Comparison of ENCODE assay signal across 14 cellular contexts in the genomic region with DNA sequence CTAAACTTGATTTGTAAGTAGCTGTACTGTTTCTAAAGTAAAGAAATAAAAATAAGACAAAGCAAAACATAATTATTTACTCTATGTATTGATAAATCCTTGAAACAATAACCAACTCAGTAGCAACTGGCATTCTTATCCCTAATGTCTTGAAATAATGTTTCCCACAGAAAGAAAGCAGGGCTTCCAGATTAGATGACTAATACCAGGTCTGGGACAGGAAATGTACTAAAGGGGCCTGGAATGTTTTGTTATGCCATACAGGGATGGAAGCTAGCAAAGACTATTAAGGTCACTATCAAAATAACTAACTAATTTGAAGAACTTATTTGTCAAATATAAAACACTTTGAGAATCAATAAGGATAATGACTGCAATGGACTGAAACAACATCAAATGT.
DNase-seq lines count a peak whose midpoint lies in the region; ATAC-seq and TF ChIP-seq lines count a peak whose summit lies in the region.
"Had no signal": no experiment of that assay in that cellular context is flagged by ENCODE, and none has a peak within 500 bp of the region (broad histone marks: within the 10 kb centered on the region; RNA-seq: fewer than 3 reads in every experiment).

No MANE protein-coding gene starts in this region.

- no peak overlapping the region for H3K14ac ChIP-seq in neuronal stem cell (ENCODE audit: low read length)

- H2BK120ac ChIP-seq in neuronal stem cell (ENCODE audit: low read depth, low read length) = no peak overlapping the region

- peaks cover 31% of the 10 kb centered on the region for H3K4me1 Mint-ChIP-seq in osteocyte (ENCODE audit: unreplicated experiment)
- no peaks in the 10 kb centered on the region for H3K4me1 Mint-ChIP-seq in activated T-cell treated with anti-CD3 and anti-CD28 coated beads, Interleukin-2, amount 50 U/mL, for 4 hours (ENCODE audit: low read depth)
- H3K4me1 Mint-ChIP-seq: immature natural killer cell had no signal

- intact Hi-C loops in lower lobe of right lung (cut with DNase I) = no loop called here

- H2AFZ ChIP-seq in neuronal stem cell (ENCODE audit: low read length) = no peak overlapping the region

- H2BK12ac ChIP-seq in neuronal stem cell (ENCODE audit: low read length) = no peak overlapping the region

- TF ChIP-seq CTCF in RWPE1 (conservative IDR thresholded peaks at IDR 0.05; ENCODE audit: low read depth) = no peak
- TF ChIP-seq CTCF in epithelial cell of esophagus (IDR thresholded peaks at IDR 0.05; ENCODE audit: insufficient read depth, low read depth, low read length, missing control alignments) = no peak
- TF ChIP-seq CTCF in osteocyte (IDR thresholded peaks at IDR 0.05) = no peak
- TF ChIP-seq CTCF in lower lobe of right lung (IDR thresholded peaks at IDR 0.05) = no peak

- no peaks in the 10 kb centered on the region for H3K27me3 ChIP-seq in lower lobe of right lung (ENCODE audit: low read depth)
- H3K27me3 ChIP-seq in neuronal stem cell (ENCODE audit: control insufficient read depth in 3 of 3, insufficient read depth in 3 of 3, low read depth in 1 of 3, low read length in 3 of 3) = no peaks in the 10 kb centered on the region

- no peak overlapping the region for H3K4ac ChIP-seq in neuronal stem cell (ENCODE audit: low read length)

- H3K27ac ChIP-seq in RWPE1 = peak overlapping the region; percentile 70; the same call in 1 of the 2 replicates
- H3K27ac ChIP-seq in lower lobe of right lung = no peak overlapping the region
- H3K27ac ChIP-seq in neuronal stem cell (replicated peaks; ENCODE audit: low read length) = no peak overlapping the region

- H3K4me3 Mint-ChIP-seq in osteocyte (ENCODE audit: unreplicated experiment) = no peak overlapping the region
- no peak overlapping the region for H3K4me3 Mint-ChIP-seq in activated T-cell treated with anti-CD3 and anti-CD28 coated beads, Interleukin-2, amount 50 U/mL, for 4 hours
- H3K4me3 Mint-ChIP-seq: activated CD8-positive, alpha-beta T cell treated with anti-CD3 and anti-CD28 coated beads, Interleukin-2, amount 10 ng/mL, durations not matched to agents 7 days and 5 days; activated naive CD8-positive, alpha-beta T cell treated with anti-CD3 and anti-CD28 coated beads for 36 hours; CD4-positive, alpha-beta memory T cell; H9; immature natural killer cell; natural killer cell had no signal

- POLR2A ChIA-PET in RWPE1 (lab: Yijun Ruan, JAX; ENCODE audit: low non-redundant PET) = no interaction called here

- H3K79me1 ChIP-seq in neuronal stem cell (ENCODE audit: low read depth, low read length) = no peaks in the 10 kb centered on the region

- no peak overlapping the region for H3K4me2 ChIP-seq in neuronal stem cell (ENCODE audit: insufficient read depth, low read length, poor library complexity, severe bottlenecking)

- H3K4me3 ChIP-seq in epithelial cell of esophagus (ENCODE audit: low read length) = no peak overlapping the region
- H3K4me3 ChIP-seq in lower lobe of right lung = no peak overlapping the region
- H3K4me3 ChIP-seq in neuronal stem cell (ENCODE audit: low read length in 2 of 2) = no peak overlapping the region

- H3K9me3 ChIP-seq in lower lobe of right lung = no peaks in the 10 kb centered on the region
- H3K9me3 ChIP-seq in neuronal stem cell (replicated peaks in 1 of 2; ENCODE audit: control insufficient read depth in 2 of 2, insufficient read depth in 1 of 2, low read depth in 1 of 2, low read length in 2 of 2) = peaks cover 0 to 9% of the 10 kb centered on the region in 2 donors

- H2BK15ac ChIP-seq in neuronal stem cell (ENCODE audit: low read length) = no peak overlapping the region

- H2AK5ac ChIP-seq in neuronal stem cell (ENCODE audit: low read depth, low read length) = no peak overlapping the region

- DNase-seq in EH (ENCODE audit: low read depth) = peak; percentile 87
- DNase-seq in RWPE1 (ENCODE audit: low spot score) = peak; percentile 77
- DNase-seq in epithelial cell of esophagus (ENCODE audit: low read depth) = peak; percentile 60
- DNase-seq in osteocyte (ENCODE audit: extremely low spot score, unreplicated experiment) = no peak
- no peak for DNase-seq in activated T-cell treated with anti-CD3 and anti-CD28 coated beads, Interleukin-2, amount 50 U/mL, for 4 hours
- DNase-seq in lower lobe of right lung = no peak
- DNase-seq in NCI-H2171 treated with DMSO at 0.1 percent for 48 hours (lab: John Stamatoyannopoulos, UW) = no peak
- no peak for DNase-seq in neuronal stem cell (ENCODE audit: low spot score)
- DNase-seq: activated CD8-positive, alpha-beta T cell treated with anti-CD3 and anti-CD28 coated beads, Interleukin-2, amount 10 ng/mL, durations not matched to agents 7 days and 5 days; activated naive CD8-positive, alpha-beta T cell treated with anti-CD3 and anti-CD28 coated beads for 36 hours; CD4-positive, alpha-beta memory T cell; H9; immature natural killer cell; natural killer cell had no signal

- H3K9me3 Mint-ChIP-seq in osteocyte (ENCODE audit: unreplicated experiment) = no peaks in the 10 kb centered on the region
- H3K9me3 Mint-ChIP-seq in activated T-cell treated with anti-CD3 and anti-CD28 coated beads, Interleukin-2, amount 50 U/mL, for 4 hours = no peaks in the 10 kb centered on the region
- H3K9me3 Mint-ChIP-seq: activated naive CD8-positive, alpha-beta T cell treated with anti-CD3 and anti-CD28 coated beads for 36 hours; CD4-positive, alpha-beta memory T cell; H9; immature natural killer cell; natural killer cell had no signal

- H3K9ac ChIP-seq in neuronal stem cell (ENCODE audit: low read depth, low read length, poor library complexity) = no peak overlapping the region

- no peak overlapping the region for H3K23ac ChIP-seq in neuronal stem cell (ENCODE audit: low read depth, low read length, poor library complexity)

- ATAC-seq in activated T-cell treated with anti-CD3 and anti-CD28 coated beads, Interleukin-2, amount 50 U/mL, for 4 hours = no peak
- ATAC-seq in lower lobe of right lung = no peak
- ATAC-seq: activated CD8-positive, alpha-beta T cell treated with anti-CD3 and anti-CD28 coated beads, Interleukin-2, amount 10 ng/mL, durations not matched to agents 7 days and 5 days; natural killer cell had no signal

- no peak overlapping the region for H2BK5ac ChIP-seq in neuronal stem cell (ENCODE audit: low read length)

- no peaks in the 10 kb centered on the region for H3K27me3 Mint-ChIP-seq in osteocyte (ENCODE audit: unreplicated experiment)
- H3K27me3 Mint-ChIP-seq in activated T-cell treated with anti-CD3 and anti-CD28 coated beads, Interleukin-2, amount 50 U/mL, for 4 hours (ENCODE audit: low read depth) = no peaks in the 10 kb centered on the region
- H3K27me3 Mint-ChIP-seq: activated naive CD8-positive, alpha-beta T cell treated with anti-CD3 and anti-CD28 coated beads for 36 hours; CD4-positive, alpha-beta memory T cell had no signal

- no peak overlapping the region for H4K8ac ChIP-seq in neuronal stem cell (ENCODE audit: low read depth, low read length)

- no peak overlapping the region for H3K18ac ChIP-seq in neuronal stem cell (ENCODE audit: low read length)

- peak overlapping the region; percentile 88 for H3K27ac Mint-ChIP-seq in osteocyte (ENCODE audit: unreplicated experiment)
- H3K27ac Mint-ChIP-seq: activated CD8-positive, alpha-beta T cell treated with anti-CD3 and anti-CD28 coated beads, Interleukin-2, amount 10 ng/mL, durations not matched to agents 7 days and 5 days; activated naive CD8-positive, alpha-beta T cell treated with anti-CD3 and anti-CD28 coated beads for 36 hours; CD4-positive, alpha-beta memory T cell; H9; immature natural killer cell; natural killer cell had no signal

- peaks cover 24% of the 10 kb centered on the region for H3K36me3 Mint-ChIP-seq in osteocyte (ENCODE audit: unreplicated experiment)
- peaks cover 21% of the 10 kb centered on the region for H3K36me3 Mint-ChIP-seq in activated T-cell treated with anti-CD3 and anti-CD28 coated beads, Interleukin-2, amount 50 U/mL, for 4 hours (ENCODE audit: insufficient read depth)
- H3K36me3 Mint-ChIP-seq: natural killer cell had no signal

- CTCF ChIA-PET in RWPE1 (lab: Yijun Ruan, JAX) = no interaction called here

- no peak overlapping the region for H4K91ac ChIP-seq in neuronal stem cell (ENCODE audit: low read depth, low read length, poor library complexity)

- H3K36me3 ChIP-seq in lower lobe of right lung (no peaks in the 10 kb centered on the region), neuronal stem cell (replicated peaks in 1 of 2; ENCODE audit: control insufficient read depth in 2 of 2, insufficient read depth in 2 of 2, low read length in 2 of 2) (peaks cover 0 to 23% of the 10 kb centered on the region in 2 donors)

- H3K4me1 ChIP-seq in lower lobe of right lung = peaks cover 5% of the 10 kb centered on the region
- no peaks in the 10 kb centered on the region for H3K4me1 ChIP-seq in neuronal stem cell (ENCODE audit: control insufficient read depth in 2 of 2, insufficient read depth in 1 of 2, low read depth in 1 of 2, low read length in 2 of 2)

Comparison
In these comparisons a context has a peak if more than half of its experiments do, and no peak if none do; other contexts are left out.
1. DNase-seq: peak in EH (single experiment), RWPE1 (single experiment) and epithelial cell of esophagus (single experiment); none in osteocyte (single experiment), activated T-cell treated with anti-CD3 and anti-CD28 coated beads, Interleukin-2, amount 50 U/mL, for 4 hours (single experiment), lower lobe of right lung (single experiment), NCI-H2171 treated with DMSO at 0.1 percent for 48 hours (single experiment) and neuronal stem cell (single experiment).